1 cellular context compared by ENCODE assay signal in genomic region chr4:1714303-1715001, GRCh38.
TF ChIP-seq lines count a peak whose summit lies in the region.

No MANE protein-coding gene starts in this region.

TF ChIP-seq in GM12878, 131 proteins besides CTCF, POLR2A, EP300 and RAD21:
- TF ChIP-seq CBX3 (IDR thresholded peaks at IDR 0.05; ENCODE audit: borderline replicate concordance, low read depth) (no peak), PKNOX1 (IDR thresholded peaks at IDR 0.05) (peak; percentile 16; the same call in 1 of the 2 replicates), SRF (IDR thresholded peaks at IDR 0.05; ENCODE audit: low read depth in 2 of 2, low read length in 2 of 2) (no peak), POU2F2 (IDR thresholded peaks at IDR 0.05; ENCODE audit: borderline replicate concordance, low read depth, low read length) (peak; percentile 100), SIX5 (IDR thresholded peaks at IDR 0.05; ENCODE audit: low read depth, low read length, severe bottlenecking) (no peak), CREM (IDR thresholded peaks at IDR 0.05; ENCODE audit: low read depth) (no peak)
